ENCODE assay signal across 1 cellular context in genomic region chrX:1546601-1547275, GRCh38.
TF ChIP-seq lines count a peak whose summit lies in the region.

No MANE protein-coding gene starts in this region.

TF ChIP-seq in HepG2, 621 proteins besides CTCF, POLR2A, EP300 and RAD21:
- TF ChIP-seq ZNF484 (CRISPR knock-in tag; IDR thresholded peaks at IDR 0.05; ENCODE audit: borderline replicate concordance, low read depth) (no peak), BRCA1 (CRISPR knock-in tag; IDR thresholded peaks at IDR 0.05) (no peak), ZFX (CRISPR knock-in tag; IDR thresholded peaks at IDR 0.05; ENCODE audit: low read depth) (no peak), ZNF570 (CRISPR knock-in tag; IDR thresholded peaks at IDR 0.05; ENCODE audit: borderline replicate concordance) (no peak), IKZF4 (CRISPR knock-in tag; IDR thresholded peaks at IDR 0.05; ENCODE audit: borderline replicate concordance, low read depth, not compliant biosample characterization) (no peak), IKZF5 (CRISPR knock-in tag; IDR thresholded peaks at IDR 0.05) (no peak), CREBL2 (CRISPR knock-in tag; IDR thresholded peaks at IDR 0.05; ENCODE audit: borderline replicate concordance) (no peak), ZNF564 (CRISPR knock-in tag; IDR thresholded peaks at IDR 0.05) (no peak), TP53 (CRISPR knock-in tag; conservative IDR thresholded peaks at IDR 0.05) (no peak), ZNF646 (CRISPR knock-in tag; IDR thresholded peaks at IDR 0.05) (no peak), ZNF512 (CRISPR knock-in tag; IDR thresholded peaks at IDR 0.05) (no peak), ZBTB33 (CRISPR knock-in tag; IDR thresholded peaks at IDR 0.05) (no peak)
